In the genomic region with DNA sequence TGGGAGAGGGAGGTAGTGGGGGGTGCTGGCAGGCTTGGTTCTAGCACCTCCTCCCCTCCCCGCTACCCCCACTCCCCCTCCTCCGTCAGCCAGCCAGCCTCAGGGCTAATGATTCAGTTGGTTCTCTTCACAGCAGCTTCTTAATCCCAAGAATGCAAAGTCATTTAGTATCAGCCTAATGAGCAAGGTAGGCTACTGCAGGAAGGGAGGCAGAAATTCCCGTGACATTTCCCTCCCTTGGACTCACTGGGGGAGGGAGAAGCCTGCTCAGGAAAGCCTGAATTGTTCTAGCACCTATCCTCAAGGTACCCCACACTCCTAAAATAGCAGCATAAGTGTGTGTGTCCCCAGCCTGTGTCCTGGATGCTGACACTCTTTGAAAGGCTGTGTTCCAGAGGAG, we compare ENCODE assay signal across 8 cellular contexts. TPM values are rescaled to one million over a fixed set of nuclear protein-coding genes. Genes with fewer than 3 reads are reported as not detected.
DNase-seq lines count a peak whose midpoint lies in the region; ATAC-seq and TF ChIP-seq lines count a peak whose summit lies in the region.

No MANE protein-coding gene starts in this region.

- H3K4me3 ChIP-seq in colonic mucosa, result no peak overlapping the region

- peak; percentile 81 for DNase-seq in NCI-H226
- DNase-seq in epithelial cell of prostate (ENCODE audit: low read depth, low spot score), result peak; percentile 34
- DNase-seq in activated CD4-positive, alpha-beta T cell treated with anti-CD3 and anti-CD28 coated beads, Interleukin-2, amount 50 U/mL, for 1 hour, result no peak
- DNase-seq in colonic mucosa, result no peak
- no peak for DNase-seq in activated naive CD4-positive, alpha-beta T cell treated with anti-CD3 and anti-CD28 coated beads, Interleukin-2, amount 50 U/mL, for 16 hours

- H3K9ac ChIP-seq in colonic mucosa (ENCODE audit: low read depth in 2 of 2, low read length in 2 of 2), result no peak overlapping the region

- peaks cover 3% of the 10 kb centered on the region for H3K4me1 ChIP-seq in colonic mucosa

- intact Hi-C loops in colonic mucosa (cut with DNase I), result no loop called here

- H3K4me1 Mint-ChIP-seq in nephron, result peaks cover 53% of the 10 kb centered on the region

- H3K4me3 Mint-ChIP-seq in nephron, result no peak overlapping the region

- H3K9me3 Mint-ChIP-seq in nephron, result no peaks in the 10 kb centered on the region

- no peaks in the 10 kb centered on the region for H3K27me3 Mint-ChIP-seq in nephron (ENCODE audit: low read depth)

- TF ChIP-seq CTCF in nephron (IDR thresholded peaks at IDR 0.05; ENCODE audit: unreplicated experiment in 3 of 3) (no peak), colonic mucosa (IDR thresholded peaks at IDR 0.05) (no peak)

- no peaks in the 10 kb centered on the region for H3K36me3 Mint-ChIP-seq in nephron (ENCODE audit: low read depth)

- no peaks in the 10 kb centered on the region for H3K27me3 ChIP-seq in colonic mucosa

- no peaks in the 10 kb centered on the region for H3K9me3 ChIP-seq in colonic mucosa

- ATAC-seq in GM18511 (IDR thresholded peaks at IDR 0.05; ENCODE audit: unreplicated experiment) (peak; percentile 5), GM19328 (IDR thresholded peaks at IDR 0.05; ENCODE audit: unreplicated experiment) (no peak)

- H3K27ac ChIP-seq in epithelial cell of prostate (peak overlapping the region; percentile 82), colonic mucosa (no peak overlapping the region)

- peak overlapping the region in 2 of 3 experiments; percentile 54 to 84 for H3K27ac Mint-ChIP-seq in nephron

- H3K36me3 ChIP-seq in colonic mucosa, result no peaks in the 10 kb centered on the region

RNA-seq across cellular contexts. Expression of gene ITPK1, which starts 29.8 kb away (rescaled TPM):
- 100 to 1,000 TPM; 118 to 134 TPM for total RNA-seq in colonic mucosa

Comparison
In these comparisons a context has a peak if more than half of its experiments do, and no peak if none do; other contexts are left out.
1. DNase-seq: peak in NCI-H226 (single experiment) and epithelial cell of prostate (single experiment); none in activated CD4-positive, alpha-beta T cell treated with anti-CD3 and anti-CD28 coated beads, Interleukin-2, amount 50 U/mL, for 1 hour (single experiment), colonic mucosa (single experiment) and activated naive CD4-positive, alpha-beta T cell treated with anti-CD3 and anti-CD28 coated beads, Interleukin-2, amount 50 U/mL, for 16 hours (single experiment).